ENCODE assay signal across 31 cellular contexts in the genomic region with DNA sequence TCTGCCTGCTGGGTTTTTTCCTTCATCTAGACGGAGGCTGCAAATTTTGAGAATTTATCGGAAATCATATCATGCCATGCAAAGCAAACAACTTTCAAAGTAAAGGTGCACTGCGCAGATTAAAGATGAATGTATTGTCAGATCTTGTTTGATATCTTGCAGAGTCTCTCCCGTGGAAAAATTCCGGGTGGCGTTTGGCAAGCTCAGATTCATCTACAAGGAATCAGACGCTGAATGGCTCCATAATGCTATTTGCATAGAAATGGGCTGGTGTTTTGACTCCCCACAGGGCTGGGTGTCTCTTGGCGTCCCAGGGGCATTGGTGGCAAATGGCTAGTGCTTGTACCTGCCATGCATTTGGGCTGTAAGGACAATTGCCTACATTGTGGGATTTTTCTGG.
"Had no signal": no experiment of that assay in that cellular context is flagged by ENCODE, and none has a peak within 500 bp of the region (broad histone marks: within the 10 kb centered on the region; RNA-seq: fewer than 3 reads in every experiment).

No MANE protein-coding gene starts in this region.

- H3K36me3 Mint-ChIP-seq: immature natural killer cell; mesothelial cell of epicardium; naive B cell; natural killer cell; stimulated activated naive B cell treated with anti-CD40 and anti-IgM and Interleukin-4, amounts not matched to agents 10 μg/mL and 1 μg/mL and 100 μg/mL, for 72 hours had no signal

- H3K9me3 ChIP-seq: left ventricle myocardium inferior, pancreas, prostate gland, stomach, suprapubic skin, thoracic aorta, tibial artery, upper lobe of right lung had no signal

- FAIRE-seq: islet of Langerhans, kidney, pancreas, urothelium cell line had no signal

- H3K27me3 Mint-ChIP-seq: stimulated activated naive B cell treated with anti-CD40 and anti-IgM and Interleukin-4, amounts not matched to agents 10 μg/mL and 1 μg/mL and 100 μg/mL, for 72 hours had no signal

- H3K27ac Mint-ChIP-seq: immature natural killer cell; mesothelial cell of epicardium; natural killer cell; nephron progenitor cell; stimulated activated naive B cell treated with anti-CD40 and anti-IgM and Interleukin-4, amounts not matched to agents 10 μg/mL and 1 μg/mL and 100 μg/mL, for 72 hours had no signal

- H3K4me1 ChIP-seq: left ventricle myocardium inferior, pancreas, prostate gland, stomach, suprapubic skin, tibial artery, upper lobe of right lung had no signal

- H3K9me3 Mint-ChIP-seq: immature natural killer cell; mesothelial cell of epicardium; naive B cell; natural killer cell; stimulated activated naive B cell treated with anti-CD40 and anti-IgM and Interleukin-4, amounts not matched to agents 10 μg/mL and 1 μg/mL and 100 μg/mL, for 72 hours had no signal

- H3K27ac ChIP-seq: left ventricle myocardium inferior, pancreas, prostate gland, skin epidermis, stomach, suprapubic skin, thoracic aorta, tibial artery, upper lobe of right lung had no signal

- DNase-seq: hippocampal formation; immature natural killer cell; kidney; left ventricle myocardium inferior; mesendoderm; naive B cell; natural killer cell; nephron progenitor cell; pancreas; posterior cingulate gyrus; retina; right cardiac atrium; stimulated activated CD4-positive, alpha-beta T cell treated with anti-CD3 and anti-CD28 coated beads, Interleukin-12 subunit alpha, Interleukin-12 subunit beta, amount 100 ng/mL, for 4 hours; stimulated activated CD4-positive, alpha-beta T cell treated with anti-CD3 and anti-CD28 coated beads, Interleukin-15, amount 100 ng/mL, for 24 hours; stimulated activated CD4-positive, alpha-beta T cell treated with anti-CD3 and anti-CD28 coated beads, Interleukin-2, amount 100 ng/mL, for 24 hours; stimulated activated CD4-positive, alpha-beta T cell treated with anti-CD3 and anti-CD28 coated beads, Interleukin-4, amount 100 ng/mL, for 1 hour; stimulated activated naive B cell treated with anti-CD40 and anti-IgM and Interleukin-4, amounts not matched to agents 10 μg/mL and 1 μg/mL and 100 μg/mL, for 72 hours; stimulated activated naive CD8-positive, alpha-beta T cell treated with anti-CD3 and anti-CD28 coated beads, Interleukin-15, Interleukin-2, amounts not matched to agents 100 U/mL and 50 U/mL, for 24 hours; stomach; tibial artery; trophoblast cell; upper lobe of right lung had no signal

- ATAC-seq: natural killer cell; pancreas; right cardiac atrium; sciatic nerve; stimulated activated naive B cell treated with anti-CD40 and anti-IgM and Interleukin-4, amounts not matched to agents 10 μg/mL and 1 μg/mL and 100 μg/mL, for 72 hours; stimulated activated naive CD8-positive, alpha-beta T cell treated with anti-CD3 and anti-CD28 coated beads, Interleukin-15, Interleukin-2, amounts not matched to agents 100 U/mL and 50 U/mL, for 24 hours; upper lobe of right lung had no signal

- H3K27me3 ChIP-seq: pancreas, suprapubic skin, tibial artery had no signal

- H3K36me3 ChIP-seq: left ventricle myocardium inferior, pancreas, prostate gland, stomach, suprapubic skin, thoracic aorta, tibial artery, upper lobe of right lung had no signal

- H3K4me1 Mint-ChIP-seq: mesothelial cell of epicardium, nephron progenitor cell had no signal

- H3K4me3 Mint-ChIP-seq: immature natural killer cell; mesothelial cell of epicardium; naive B cell; natural killer cell; nephron progenitor cell; stimulated activated naive B cell treated with anti-CD40 and anti-IgM and Interleukin-4, amounts not matched to agents 10 μg/mL and 1 μg/mL and 100 μg/mL, for 72 hours had no signal

- H3K4me3 ChIP-seq: left ventricle myocardium inferior, lung, pancreas, prostate gland, skin epidermis, stomach, suprapubic skin, thoracic aorta, tibial artery, upper lobe of right lung had no signal
